Comparison of ENCODE assay signal across 19 cellular contexts in the genomic region with DNA sequence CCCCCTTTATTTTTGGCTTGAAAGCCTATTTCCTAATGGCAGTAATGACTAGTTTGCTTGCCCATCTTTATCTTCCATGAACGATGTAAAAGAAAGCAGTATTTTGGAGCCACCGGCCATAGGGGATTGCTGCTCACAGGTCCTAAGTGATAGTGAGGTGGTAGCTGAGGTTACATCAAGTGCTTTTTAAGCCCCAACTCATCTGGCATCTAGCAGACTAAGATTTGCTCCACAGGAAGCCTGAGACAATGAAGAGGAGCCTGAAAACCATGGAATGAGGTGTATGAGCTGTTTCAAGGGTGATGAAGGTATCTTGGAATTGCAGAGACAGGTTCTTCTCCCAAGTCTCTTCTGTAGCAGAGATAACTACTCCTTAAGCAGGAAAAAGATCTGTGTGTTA.
A peak's percentile ranks its signal among the peaks of the same experiment; 100 is the strongest.
DNase-seq lines count a peak whose midpoint lies in the region; ATAC-seq, FAIRE-seq and TF ChIP-seq lines count a peak whose summit lies in the region.
"Had no signal": no experiment of that assay in that cellular context is flagged by ENCODE, and none has a peak within 500 bp of the region (broad histone marks: within the 10 kb centered on the region; RNA-seq: fewer than 3 reads in every experiment).

No MANE protein-coding gene starts in this region.

- H2BK15ac ChIP-seq in IMR-90 (ENCODE audit: low read depth, low read length): no peak overlapping the region

- H3K9me3 ChIP-seq in IMR-90 (ENCODE audit: control insufficient read depth, insufficient read depth, low read length) (no peaks in the 10 kb centered on the region), astrocyte (ENCODE audit: insufficient read depth, low read depth, low read length) (no peaks in the 10 kb centered on the region)
- H3K9me3 ChIP-seq: BLaER1, Caco-2 had no signal

- no peak overlapping the region for H2AK9ac ChIP-seq in IMR-90 (replicated peaks; ENCODE audit: low read depth, low read length, poor library complexity)

- ATAC-seq in IMR-90 (ENCODE audit: low read depth) (no peak), GM21825 (IDR thresholded peaks at IDR 0.05; ENCODE audit: unreplicated experiment) (no peak)
- ATAC-seq in stimulated activated naive CD8-positive, alpha-beta T cell treated with anti-CD3 and anti-CD28 coated beads, Interleukin-15, Interleukin-2, amounts not matched to agents 100 U/mL and 50 U/mL, for 24 hours: no peak
- ATAC-seq: CD8-positive, alpha-beta T cell; HCT116 had no signal

- H3K36me3 ChIP-seq in IMR-90 (ENCODE audit: control insufficient read depth, insufficient read depth, low read length) (no peaks in the 10 kb centered on the region), astrocyte (ENCODE audit: insufficient read depth, low read length) (no peaks in the 10 kb centered on the region)
- H3K36me3 ChIP-seq: BLaER1 had no signal

- H2BK5ac ChIP-seq in IMR-90 (ENCODE audit: low read depth, low read length, poor library complexity, severe bottlenecking): no peak overlapping the region

- dilution Hi-C loops in IMR-90 (cut with HindIII; ENCODE audit: low sequenced_read_pairs, unreplicated experiment): no loop called here

- H3K9ac ChIP-seq in IMR-90 (ENCODE audit: low read depth, low read length): no peak overlapping the region
- no peak overlapping the region for H3K9ac ChIP-seq in astrocyte (ENCODE audit: low read length)
- H3K9ac ChIP-seq: BLaER1 had no signal

- H3K27ac ChIP-seq in IMR-90 (ENCODE audit: insufficient read depth, low read length) (no peak overlapping the region), astrocyte (ENCODE audit: low read depth, low read length) (no peak overlapping the region)
- H3K27ac ChIP-seq: BLaER1, C4-2B had no signal

- no peak overlapping the region for H3K4me3 Mint-ChIP-seq in astrocyte (ENCODE audit: unreplicated experiment)
- H3K4me3 Mint-ChIP-seq in neural crest cell: no peak overlapping the region
- H3K4me3 Mint-ChIP-seq: B cell; CD4-positive, CD25-positive, alpha-beta regulatory T cell; CD8-positive, alpha-beta T cell; H9 had no signal

- no peaks in the 10 kb centered on the region for H3K9me1 ChIP-seq in IMR-90 (ENCODE audit: insufficient read depth, low read length)

- DNase-seq in IMR-90 (no peak), astrocyte (ENCODE audit: low read depth) (no peak), neural crest cell (ENCODE audit: low read depth, low spot score) (no peak), GM19239 (ENCODE audit: insufficient read length, low spot score) (no peak)
- DNase-seq in central memory CD4-positive, alpha-beta T cell: no peak
- DNase-seq in stimulated activated naive CD8-positive, alpha-beta T cell treated with anti-CD3 and anti-CD28 coated beads, Interleukin-15, Interleukin-2, amounts not matched to agents 100 U/mL and 50 U/mL, for 24 hours: no peak
- DNase-seq: CD4-positive, CD25-positive, alpha-beta regulatory T cell; CD8-positive, alpha-beta T cell; DMS153; DND-41; H9 had no signal

- no TSS peak for BruUV-seq in IMR-90 (replicated peaks; lab: Mats Ljungman, UMichigan)

- H2BK20ac ChIP-seq in IMR-90 (ENCODE audit: low read depth, low read length): no peak overlapping the region

- H3K27me3 ChIP-seq in IMR-90 (ENCODE audit: control insufficient read depth, insufficient read depth, low read length) (no peaks in the 10 kb centered on the region), astrocyte (ENCODE audit: insufficient read depth, low read length) (no peaks in the 10 kb centered on the region)
- H3K27me3 ChIP-seq: BLaER1 had no signal

- in situ Hi-C loops in IMR-90 (cut with MboI; ENCODE audit: low sequenced_read_pairs): no loop called here

- 100% methylated on average over 2 of the region's 2 CpGs; no CpG with 5 or more reads in 1 of the 2 experiments for WGBS in IMR-90 (ENCODE audit: extremely low coverage in 2 of 2, insufficient read length in 1 of 2), 2 experiments

- H3K18ac ChIP-seq in IMR-90 (ENCODE audit: low read depth, low read length): no peak overlapping the region

- H3K27ac Mint-ChIP-seq in astrocyte (ENCODE audit: unreplicated experiment) (peak overlapping the region; percentile 8), neural crest cell (ENCODE audit: unreplicated experiment) (peak overlapping the region; percentile 24)
- H3K27ac Mint-ChIP-seq: B cell; CD4-positive, CD25-positive, alpha-beta regulatory T cell; CD8-positive, alpha-beta T cell had no signal

- H3K4me1 Mint-ChIP-seq in astrocyte (ENCODE audit: low read depth, unreplicated experiment) (peaks cover 31% of the 10 kb centered on the region), neural crest cell (peaks cover 10% of the 10 kb centered on the region)
- H3K4me1 Mint-ChIP-seq: B cell; CD4-positive, CD25-positive, alpha-beta regulatory T cell had no signal

- H3K79me2 ChIP-seq in astrocyte (ENCODE audit: insufficient read depth, low read length): no peaks in the 10 kb centered on the region

- no peak for TF ChIP-seq RAD21 in IMR-90 (IDR thresholded peaks at IDR 0.05; ENCODE audit: low read length)

- H3K36me3 Mint-ChIP-seq in astrocyte (ENCODE audit: low read depth, unreplicated experiment): no peaks in the 10 kb centered on the region
- H3K36me3 Mint-ChIP-seq in neural crest cell (ENCODE audit: low read depth): no peaks in the 10 kb centered on the region
- H3K36me3 Mint-ChIP-seq: CD4-positive, CD25-positive, alpha-beta regulatory T cell; CD8-positive, alpha-beta T cell had no signal

- FAIRE-seq in astrocyte (lab: Jason Lieb, UNC) (no peak), GM19239 (lab: Jason Lieb, UNC) (no peak)
- FAIRE-seq: G401.6, GM12892 had no signal

- POLR2A ChIA-PET in IMR-90 (lab: Charles Lee; ENCODE audit: unreplicated experiment): no interaction called here

- H3K14ac ChIP-seq in IMR-90 (replicated peaks; ENCODE audit: low read depth, low read length): no peak overlapping the region

- H3K9me3 Mint-ChIP-seq in astrocyte (ENCODE audit: unreplicated experiment): no peaks in the 10 kb centered on the region
- H3K9me3 Mint-ChIP-seq in neural crest cell: no peaks in the 10 kb centered on the region
- H3K9me3 Mint-ChIP-seq: CD8-positive, alpha-beta T cell; H9 had no signal

- H3K4ac ChIP-seq in IMR-90 (ENCODE audit: low read depth, low read length): no peak overlapping the region

- H3K4me3 ChIP-seq in IMR-90 (ENCODE audit: insufficient read depth, low read depth, low read length) (no peak overlapping the region), astrocyte (ENCODE audit: insufficient read depth, low read depth, low read length) (no peak overlapping the region)
- H3K4me3 ChIP-seq: BLaER1 had no signal

- no peak overlapping the region for H4K5ac ChIP-seq in IMR-90 (ENCODE audit: low read depth, low read length)

- H3K79me1 ChIP-seq in IMR-90 (ENCODE audit: low read depth in 1 of 2, low read length in 2 of 2): no peaks in the 10 kb centered on the region

- H2AFZ ChIP-seq in IMR-90 (replicated peaks; ENCODE audit: low read length, poor library complexity) (peak overlapping the region; percentile 34), astrocyte (ENCODE audit: low read depth, low read length) (no peak overlapping the region)

- H3K27me3 Mint-ChIP-seq in astrocyte (ENCODE audit: low read depth, unreplicated experiment): peaks cover 4% of the 10 kb centered on the region
- no peaks in the 10 kb centered on the region for H3K27me3 Mint-ChIP-seq in neural crest cell (ENCODE audit: low read depth)
- H3K27me3 Mint-ChIP-seq: B cell; CD4-positive, CD25-positive, alpha-beta regulatory T cell had no signal

- TF ChIP-seq CTCF in IMR-90 (conservative IDR thresholded peaks at IDR 0.05; ENCODE audit: low read depth, low read length) (no peak), astrocyte (IDR thresholded peaks at IDR 0.05; ENCODE audit: insufficient read depth, low read depth, low read length) (no peak), neural crest cell (conservative IDR thresholded peaks at IDR 0.05) (no peak)

- H2BK120ac ChIP-seq in IMR-90 (ENCODE audit: low read depth, low read length): no peak overlapping the region

- H3K4me1 ChIP-seq in IMR-90 (ENCODE audit: control insufficient read depth, insufficient read depth, low read length) (peaks cover 2% of the 10 kb centered on the region; the same call in 1 of the 2 replicates), astrocyte (ENCODE audit: insufficient read depth, low read length) (no peaks in the 10 kb centered on the region)
- H3K4me1 ChIP-seq: Caco-2 had no signal

- CTCF ChIA-PET in IMR-90 (lab: Yijun Ruan, JAX): interaction anchor here (0.6 kb wide), 1 partner anchor 1123 kb away, joined by 4 read pairs; no protein-coding TSS in a partner anchor

- H2AK5ac ChIP-seq in IMR-90 (ENCODE audit: low read depth, low read length): no peak overlapping the region

- H3K4me2 ChIP-seq in IMR-90 (ENCODE audit: low read depth, low read length) (no peak overlapping the region), astrocyte (ENCODE audit: low read length) (no peak overlapping the region)
- H3K4me2 ChIP-seq: BLaER1 had no signal

- no peak overlapping the region for H4K8ac ChIP-seq in IMR-90 (ENCODE audit: low read depth in 2 of 2, low read length in 2 of 2)

- H4K20me1 ChIP-seq in IMR-90 (ENCODE audit: insufficient read depth, low read length): no peaks in the 10 kb centered on the region
- H4K20me1 ChIP-seq in astrocyte (ENCODE audit: insufficient read depth, low read length): no peaks in the 10 kb centered on the region
- H4K20me1 ChIP-seq: BLaER1 had no signal

- no peak for TF ChIP-seq POLR2A in IMR-90 (IDR thresholded peaks at IDR 0.05; ENCODE audit: low read depth, low read length)

- intact Hi-C loops in IMR-90 (cut with micrococcal nuclease): loop anchor here (5.0 kb wide), 2 partner anchors 515 to 885 kb away; no protein-coding TSS in a partner anchor

- H4K91ac ChIP-seq in IMR-90 (ENCODE audit: insufficient read depth, low read depth, low read length): no peak overlapping the region

- no peak overlapping the region for H3K56ac ChIP-seq in IMR-90 (ENCODE audit: extremely low read depth, insufficient read depth, low read length)

- no peak overlapping the region for H3K23ac ChIP-seq in IMR-90 (ENCODE audit: low read depth, low read length)

TF ChIP-seq in IMR-90, 13 proteins besides CTCF, POLR2A, EP300 and RAD21 (continues in another document):
- TF ChIP-seq FOS (IDR thresholded peaks at IDR 0.05; ENCODE audit: low read depth, low read length) (no peak), MAFK (IDR thresholded peaks at IDR 0.05; ENCODE audit: low read depth, low read length) (no peak), CHD1 (IDR thresholded peaks at IDR 0.05; ENCODE audit: low read depth, low read length) (no peak), MAZ (IDR thresholded peaks at IDR 0.05; ENCODE audit: borderline replicate concordance, low read depth, low read length) (no peak), NFE2L2 (IDR thresholded peaks at IDR 0.05; ENCODE audit: low read depth, low read length) (no peak), BHLHE40 (IDR thresholded peaks at IDR 0.05; ENCODE audit: low read depth, low read length) (no peak), CEBPB (IDR thresholded peaks at IDR 0.05; ENCODE audit: low read depth, low read length) (no peak)
